1 cellular context compared by ENCODE assay signal in genomic region chr6:87714093-87714809, GRCh38.
TF ChIP-seq lines count a peak whose summit lies in the region.

No MANE protein-coding gene starts in this region.

TF ChIP-seq in HEK293, 187 proteins besides CTCF, POLR2A, EP300 and RAD21 (continued from another document):
- no peak for TF ChIP-seq KLF1 (tag by site-specific recombination; IDR thresholded peaks at IDR 0.05)
- peak; percentile 84 for TF ChIP-seq ZNF629 (tag by site-specific recombination; IDR thresholded peaks at IDR 0.05)
- 0 out of 2 replicates have a peak, but pooled peaks have one; percentile 53 for TF ChIP-seq ZNF660 (tag by site-specific recombination; IDR thresholded peaks at IDR 0.05)
